Comparison of ENCODE assay signal across 24 cellular contexts in the genomic region with DNA sequence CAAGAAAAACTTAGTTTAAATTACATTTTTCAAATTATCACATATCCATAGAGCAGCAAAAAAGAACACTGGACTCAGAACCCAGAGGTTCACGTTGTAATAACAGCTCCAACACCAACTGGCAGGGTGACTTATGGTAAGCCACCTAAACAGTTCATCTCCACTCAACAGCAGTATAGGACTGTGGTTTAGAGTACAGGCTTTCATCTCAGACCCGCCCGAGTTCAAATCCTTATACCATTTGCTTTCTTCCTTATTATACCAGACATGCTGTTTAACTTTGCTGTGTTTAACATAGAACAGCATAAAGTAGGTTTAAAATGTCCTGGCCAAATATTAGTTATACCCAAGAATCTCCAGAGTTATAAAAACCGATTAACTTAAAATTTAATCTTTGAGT.
"Had no signal": no experiment of that assay in that cellular context is flagged by ENCODE, and none has a peak within 500 bp of the region (broad histone marks: within the 10 kb centered on the region; RNA-seq: fewer than 3 reads in every experiment).

No MANE protein-coding gene starts in this region.

- H3K36me3 ChIP-seq: neural progenitor cell, pancreas, thyroid gland, vagina had no signal

- H3K4me2 ChIP-seq: neural progenitor cell, smooth muscle cell had no signal

- H3K9me3 Mint-ChIP-seq: endodermal cell; natural killer cell treated with Interleukin-12 subunit alpha and Interleukin-12 subunit beta and Interleukin-15 and Interleukin-18, amount 100 ng/mL, for 72 hours; neural progenitor cell had no signal

- H3K4me3 ChIP-seq: coronary artery, heart left ventricle, neural progenitor cell, pancreas, smooth muscle cell, suprapubic skin, thyroid gland, upper lobe of right lung, vagina had no signal

- FAIRE-seq: endothelial cell of umbilical vein, frontal cortex, islet of Langerhans, pancreas had no signal

- H3K9me3 ChIP-seq: heart left ventricle, pancreas, suprapubic skin, thyroid gland, upper lobe of right lung, vagina had no signal

- H3K4me3 Mint-ChIP-seq: endodermal cell; natural killer cell treated with Interleukin-12 subunit alpha and Interleukin-12 subunit beta and Interleukin-15 and Interleukin-18, amount 100 ng/mL, for 72 hours; neural progenitor cell had no signal

- H3K36me3 Mint-ChIP-seq: natural killer cell treated with Interleukin-12 subunit alpha and Interleukin-12 subunit beta and Interleukin-15 and Interleukin-18, amount 100 ng/mL, for 72 hours had no signal

- ATAC-seq: heart left ventricle; left lobe of liver; natural killer cell treated with Interleukin-12 subunit alpha and Interleukin-12 subunit beta and Interleukin-15 and Interleukin-18, amount 100 ng/mL, for 72 hours; pancreas; right cardiac atrium; stimulated activated naive CD8-positive, alpha-beta T cell treated with anti-CD3 and anti-CD28 coated beads, Interleukin-15, Interleukin-2, amounts not matched to agents 100 U/mL and 50 U/mL, for 24 hours; upper lobe of right lung had no signal

- H2AFZ ChIP-seq: neural progenitor cell had no signal

- H3K27ac ChIP-seq: coronary artery, heart left ventricle, neural progenitor cell, pancreas, suprapubic skin, thyroid gland, upper lobe of right lung, vagina had no signal

- H3K27ac Mint-ChIP-seq: natural killer cell treated with Interleukin-12 subunit alpha and Interleukin-12 subunit beta and Interleukin-15 and Interleukin-18, amount 100 ng/mL, for 72 hours; neural progenitor cell; progenitor cell of endocrine pancreas had no signal

- H3K9ac ChIP-seq: neural progenitor cell had no signal

- H3K27me3 ChIP-seq: heart left ventricle, neural progenitor cell, pancreas, suprapubic skin, thyroid gland, upper lobe of right lung, vagina had no signal

- H3K27me3 Mint-ChIP-seq: natural killer cell treated with Interleukin-12 subunit alpha and Interleukin-12 subunit beta and Interleukin-15 and Interleukin-18, amount 100 ng/mL, for 72 hours; progenitor cell of endocrine pancreas had no signal

- DNase-seq: effector CD4-positive, alpha-beta T cell; endodermal cell; heart left ventricle; hypothalamus; kidney glomerular epithelial cell; mammary epithelial cell; nucleus accumbens; pancreas; right cardiac atrium; stimulated activated CD4-positive, alpha-beta T cell treated with anti-CD3 and anti-CD28 coated beads, Interleukin-2, amount 100 ng/mL, for 48 hours; stimulated activated naive CD8-positive, alpha-beta T cell treated with anti-CD3 and anti-CD28 coated beads, Interleukin-15, Interleukin-2, amounts not matched to agents 100 U/mL and 50 U/mL, for 24 hours; thyroid gland; upper lobe of right lung had no signal

- H3K4me1 ChIP-seq: neural progenitor cell, pancreas, upper lobe of right lung, vagina had no signal
